ENCODE assay signal across 1 cellular context in genomic region chr2:145597809-145598208, GRCh38.
TF ChIP-seq lines count a peak whose summit lies in the region.

No MANE protein-coding gene starts in this region.

TF ChIP-seq in endothelial cell of umbilical vein, 7 proteins besides CTCF, POLR2A, EP300 and RAD21:
- TF ChIP-seq JUN (IDR thresholded peaks at IDR 0.05; ENCODE audit: borderline replicate concordance, insufficient read depth, insufficient read length, low read depth) (no peak), MYC (IDR thresholded peaks at IDR 0.05; ENCODE audit: low read depth, low read length) (no peak), FOS (IDR thresholded peaks at IDR 0.05; ENCODE audit: borderline replicate concordance, insufficient read depth, low read length) (no peak), EZH2 (IDR thresholded peaks at IDR 0.05; ENCODE audit: borderline replicate concordance, low read depth, low read length, severe bottlenecking) (no peak), POLR2AphosphoS5 (IDR thresholded peaks at IDR 0.05; ENCODE audit: insufficient read depth, low read depth, low read length) (no peak), GATA2 (IDR thresholded peaks at IDR 0.05; ENCODE audit: insufficient read depth, insufficient read length, low read depth, low read length) (no peak)
- TF ChIP-seq, protein P1, sequence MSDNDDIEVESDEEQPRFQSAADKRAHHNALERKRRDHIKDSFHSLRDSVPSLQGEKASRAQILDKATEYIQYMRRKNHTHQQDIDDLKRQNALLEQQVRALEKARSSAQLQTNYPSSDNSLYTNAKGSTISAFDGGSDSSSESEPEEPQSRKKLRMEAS (IDR thresholded peaks at IDR 0.05; ENCODE audit: insufficient read depth, insufficient read length): no peak
